10 cellular contexts compared by ENCODE assay signal in the genomic region with DNA sequence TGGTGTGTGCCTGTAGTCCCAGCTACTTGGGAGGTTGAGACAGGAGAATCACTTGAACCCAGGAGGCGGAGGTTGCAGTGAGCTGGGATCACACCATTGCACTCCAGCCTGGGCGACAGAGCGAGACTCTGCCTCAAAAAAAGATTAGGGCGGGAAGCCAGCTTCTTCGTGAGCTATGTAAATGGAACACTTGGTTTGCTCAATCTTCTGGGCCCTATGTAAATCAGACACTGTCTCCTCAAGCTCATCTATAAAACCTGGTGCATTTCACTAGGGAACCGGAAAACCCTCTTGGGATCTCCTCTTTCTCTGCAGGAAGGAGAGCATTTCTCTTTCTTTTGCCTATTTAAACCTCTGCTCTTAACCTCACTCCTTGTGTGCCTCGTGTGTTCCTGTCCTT. TPM values are rescaled to one million over a fixed set of nuclear protein-coding genes. Genes with fewer than 3 reads are reported as not detected.
DNase-seq lines count a peak whose midpoint lies in the region; TF ChIP-seq lines count a peak whose summit lies in the region.
"Not testable (repeated sequence)": the region's sequence is repeated elsewhere in the genome, so short reads cannot be mapped to it uniquely, and the experiment has no call there.
"Had no signal": no experiment of that assay in that cellular context is flagged by ENCODE, and none has a peak within 500 bp of the region (broad histone marks: within the 10 kb centered on the region; RNA-seq: fewer than 3 reads in every experiment).

No MANE protein-coding gene starts in this region.

- H3K4me1 ChIP-seq in A673 (ENCODE audit: insufficient read depth, low read length, poor library complexity, severe bottlenecking), result peaks cover 34% of the 10 kb centered on the region
- peaks cover 47% of the 10 kb centered on the region for H3K4me1 ChIP-seq in BLaER1
- H3K4me1 ChIP-seq in BLaER1 treated with 17β-estradiol and CSF1 and Interleukin-3, amounts not matched to agents 10 nM and 100 nM, result peaks cover 32 to 74% (median 43%) of the 10 kb centered on the region in 10 experiments
- peaks cover 23% of the 10 kb centered on the region for H3K4me1 ChIP-seq in Karpas-422 (ENCODE audit: low read length)
- H3K4me1 ChIP-seq in prostate gland (replicated peaks), result not testable (repeated sequence)

- H3K27ac ChIP-seq in A673 (ENCODE audit: low read depth, low read length, poor library complexity, severe bottlenecking) (peak overlapping the region; percentile 14), BLaER1 (peak overlapping the region; percentile 53; the same call in 1 of the 2 replicates), VCaP (peak overlapping the region; percentile 9; the same call in 1 of the 2 replicates)
- H3K27ac ChIP-seq in BLaER1 treated with 17β-estradiol and CSF1 and Interleukin-3, amounts not matched to agents 10 nM and 100 nM, result peak overlapping the region in 2 of 11 experiments; percentile 61 to 71; a peak in 3 of 22 replicates
- H3K27ac ChIP-seq in Karpas-422 (ENCODE audit: low read length); prostate gland: not testable (repeated sequence)

- H3K9me3 ChIP-seq in A673 (ENCODE audit: low read depth, low read length, poor library complexity, severe bottlenecking); BLaER1; BLaER1 treated with 17β-estradiol and CSF1 and Interleukin-3, amounts not matched to agents 10 nM and 100 nM (replicated peaks in 1 of 11); Karpas-422 (ENCODE audit: low read length); prostate gland: not testable (repeated sequence)

- WGBS in prostate gland, result 69% methylated on average over 7 of the region's 7 CpGs

- not testable (repeated sequence) for H4K20me1 ChIP-seq in BLaER1; BLaER1 treated with 17β-estradiol and CSF1 and Interleukin-3, amounts not matched to agents 10 nM and 100 nM; Karpas-422 (ENCODE audit: insufficient read depth, low read depth, low read length)

- H3K79me2 ChIP-seq in Karpas-422 (ENCODE audit: low read length), result not testable (repeated sequence)

- POLR2A ChIA-PET in A673 (lab: Charles Lee; ENCODE audit: low non-redundant PET), result interaction anchor here (0.6 kb wide), 1 partner anchor 1783 kb away, joined by 9 read pairs; no protein-coding TSS in a partner anchor

- DNase-seq in A673 (ENCODE audit: low spot score), result peak; percentile 56
- DNase-seq in Karpas-422, result peak; percentile 50
- peak; percentile 69 to 76 for DNase-seq in NCI-H526 (lab: John Stamatoyannopoulos, UW)
- peak; percentile 70 for DNase-seq in NCI-H526 treated with DMSO at 0.1 percent for 48 hours (lab: John Stamatoyannopoulos, UW)
- peak; percentile 63 for DNase-seq in prostate gland (ENCODE audit: low spot score)

- not testable (repeated sequence) for H2AFZ ChIP-seq in Karpas-422 (ENCODE audit: low read length)

- H3K9me2 ChIP-seq in Karpas-422 (replicated peaks; ENCODE audit: insufficient read depth, low read length), result not testable (repeated sequence)

- H3K4me3 ChIP-seq in A673 (ENCODE audit: low read depth, low read length, poor library complexity, severe bottlenecking); BLaER1; BLaER1 treated with 17β-estradiol and CSF1 and Interleukin-3, amounts not matched to agents 10 nM and 100 nM; Karpas-422 (ENCODE audit: low read length); prostate gland: not testable (repeated sequence)

- not testable (repeated sequence) for H3K36me3 ChIP-seq in A673 (ENCODE audit: insufficient read depth, low read length, poor library complexity, severe bottlenecking); BLaER1; BLaER1 treated with 17β-estradiol and CSF1 and Interleukin-3, amounts not matched to agents 10 nM and 100 nM; Karpas-422 (ENCODE audit: insufficient read depth, low read length); prostate gland

- CTCF ChIA-PET in A673 (lab: Charles Lee), result not testable (repeated sequence)

- intact Hi-C loops in A673 (cut with micrococcal nuclease; ENCODE audit: unreplicated experiment); prostate gland (cut with DNase I): not testable (repeated sequence)

- BruUV-seq in A673 (replicated peaks; lab: Mats Ljungman, UMichigan), result not testable (repeated sequence)

- not testable (repeated sequence) for H3K27me3 ChIP-seq in A673 (replicated peaks; ENCODE audit: insufficient read depth, low read depth, low read length, poor library complexity); BLaER1; BLaER1 treated with 17β-estradiol and CSF1 and Interleukin-3, amounts not matched to agents 10 nM and 100 nM; Karpas-422 (ENCODE audit: low read length); prostate gland (replicated peaks; ENCODE audit: insufficient read depth)

- peak overlapping the region; percentile 81 for H3K4me2 ChIP-seq in BLaER1
- peak overlapping the region in 10 of 11 experiments; percentile 13 to 80 (median 76); a peak in 18 of 22 replicates for H3K4me2 ChIP-seq in BLaER1 treated with 17β-estradiol and CSF1 and Interleukin-3, amounts not matched to agents 10 nM and 100 nM
- not testable (repeated sequence) for H3K4me2 ChIP-seq in Karpas-422 (ENCODE audit: low read depth, low read length, poor library complexity, severe bottlenecking)

- not testable (repeated sequence) for TF ChIP-seq POLR2A in prostate gland (IDR thresholded peaks at IDR 0.05)

- TF ChIP-seq CTCF in A673 (conservative IDR thresholded peaks at IDR 0.05; ENCODE audit: low read depth, low read length); VCaP (conservative IDR thresholded peaks at IDR 0.05); prostate gland (IDR thresholded peaks at IDR 0.05): not testable (repeated sequence)

- not testable (repeated sequence) for H3K9ac ChIP-seq in BLaER1; BLaER1 treated with 17β-estradiol and CSF1 and Interleukin-3, amounts not matched to agents 10 nM and 100 nM; Karpas-422 (ENCODE audit: low read length)

RNA-seq across cellular contexts. Expression of a gene that starts 32.8 kb away (rescaled TPM):
- 1.3 and 3.1 TPM in 2 replicates for total RNA-seq in A673 (2021)
- total RNA-seq in Karpas-422 (2014; rRNA removed; shearing (Covaris generic); ENCODE audit: low replicate concordance), result not detected in 2 replicates
- total RNA-seq in prostate gland, result 1 to 10 TPM; 6.2 to 8.0 TPM
- total RNA-seq: CD4-positive, alpha-beta memory T cell; G401 had no signal
